1 cellular context compared by ENCODE assay signal in genomic region chr10:125816548-125816947, GRCh38.
TF ChIP-seq lines count a peak whose summit lies in the region.

No MANE protein-coding gene starts in this region.

TF ChIP-seq in K562, 482 proteins besides CTCF, POLR2A, EP300 and RAD21 (continued from another document and continues in another):
- TF ChIP-seq THRAP3 (IDR thresholded peaks at IDR 0.05; ENCODE audit: borderline replicate concordance) (no peak), ATF3 (IDR thresholded peaks at IDR 0.05) (peak; percentile 19; the same call in 1 of the 2 replicates), ATF3 (CRISPR knock-in tag; conservative IDR thresholded peaks at IDR 0.05) (no peak), CREB1 (IDR thresholded peaks at IDR 0.05) (peak; percentile 46; the same call in 1 of the 2 replicates), CREB1 (CRISPR knock-in tag; IDR thresholded peaks at IDR 0.05) (no peak), STAG1 (CRISPR knock-in tag; IDR thresholded peaks at IDR 0.05; ENCODE audit: borderline replicate concordance) (no peak), ZNF584 (CRISPR knock-in tag; IDR thresholded peaks at IDR 0.05; ENCODE audit: low read depth) (no peak), MBD2 (IDR thresholded peaks at IDR 0.05; ENCODE audit: borderline replicate concordance, low read depth) (0 out of 2 replicates have a peak, but pooled peaks have one; percentile 53), SRSF3 (IDR thresholded peaks at IDR 0.05; ENCODE audit: insufficient read depth, low read length) (no peak), NR2C2 (CRISPR knock-in tag; IDR thresholded peaks at IDR 0.05) (no peak), NR2C2 (tag; IDR thresholded peaks at IDR 0.05) (no peak), CREB5 (CRISPR knock-in tag; IDR thresholded peaks at IDR 0.05) (no peak), TCFL5 (CRISPR knock-in tag; conservative IDR thresholded peaks at IDR 0.05) (no peak), EGR1 (conservative IDR thresholded peaks at IDR 0.05) (peak; percentile 53), CREBBP (IDR thresholded peaks at IDR 0.05; ENCODE audit: low read depth, low read length) (no peak), HNRNPL (IDR thresholded peaks at IDR 0.05; ENCODE audit: low read depth, low read length) (no peak), HMGN3 (IDR thresholded peaks at IDR 0.05; ENCODE audit: borderline replicate concordance, extremely low read depth, insufficient read length, low read depth, low read length) (no peak), FOXK2 (conservative IDR thresholded peaks at IDR 0.05 in 1 of 2, IDR thresholded peaks at IDR 0.05 in 1 of 2; ENCODE audit: low read depth in 2 of 2) (peak; percentile 51 to 54), BRD9 (IDR thresholded peaks at IDR 0.05; ENCODE audit: low read depth, partially characterized antibody) (peak; percentile 40), TAF7 (tag; IDR thresholded peaks at IDR 0.05) (no peak), ILK (tag; IDR thresholded peaks at IDR 0.05; ENCODE audit: borderline replicate concordance, low read depth) (no peak), TRIM24 (IDR thresholded peaks at IDR 0.05) (peak; percentile 86 to 91), MAFK (IDR thresholded peaks at IDR 0.05; ENCODE audit: low read length) (peak; percentile 86), ARNT (IDR thresholded peaks at IDR 0.05) (peak; percentile 91 to 92), NFE2 (IDR thresholded peaks at IDR 0.05; ENCODE audit: low read depth) (peak; percentile 96), RBM14 (IDR thresholded peaks at IDR 0.05; ENCODE audit: borderline replicate concordance, insufficient read depth, low read depth, low read length) (no peak), CREB3L1 (IDR thresholded peaks at IDR 0.05; ENCODE audit: borderline replicate concordance, low read depth) (peak; percentile 28; the same call in 1 of the 2 replicates), NRF1 (conservative IDR thresholded peaks at IDR 0.05 in 1 of 2, IDR thresholded peaks at IDR 0.05 in 1 of 2) (no peak), RHOXF2B (CRISPR knock-in tag; conservative IDR thresholded peaks at IDR 0.05) (no peak), HNRNPUL1 (IDR thresholded peaks at IDR 0.05; ENCODE audit: low read length) (no peak), HOXB6 (CRISPR knock-in tag; IDR thresholded peaks at IDR 0.05; ENCODE audit: borderline replicate concordance) (no peak), C11orf30 (IDR thresholded peaks at IDR 0.05; ENCODE audit: low read depth) (peak; percentile 90), ZNF398 (CRISPR knock-in tag; IDR thresholded peaks at IDR 0.05) (no peak), ZBTB8A (IDR thresholded peaks at IDR 0.05; ENCODE audit: partially characterized antibody) (no peak), SNIP1 (IDR thresholded peaks at IDR 0.05; ENCODE audit: low read depth) (no peak), ETS2 (tag; IDR thresholded peaks at IDR 0.05; ENCODE audit: borderline replicate concordance, poor library complexity, severe bottlenecking) (no peak), CXXC5 (CRISPR knock-in tag; IDR thresholded peaks at IDR 0.05) (peak; percentile 75), ZNF311 (CRISPR knock-in tag; IDR thresholded peaks at IDR 0.05) (peak; percentile 6; the same call in 1 of the 2 replicates), ZNF263 (CRISPR knock-in tag; IDR thresholded peaks at IDR 0.05; ENCODE audit: borderline replicate concordance) (no peak), ARID2 (IDR thresholded peaks at IDR 0.05) (no peak), ZBTB26 (CRISPR knock-in tag; IDR thresholded peaks at IDR 0.05) (no peak)
- TF ChIP-seq, protein P1, sequence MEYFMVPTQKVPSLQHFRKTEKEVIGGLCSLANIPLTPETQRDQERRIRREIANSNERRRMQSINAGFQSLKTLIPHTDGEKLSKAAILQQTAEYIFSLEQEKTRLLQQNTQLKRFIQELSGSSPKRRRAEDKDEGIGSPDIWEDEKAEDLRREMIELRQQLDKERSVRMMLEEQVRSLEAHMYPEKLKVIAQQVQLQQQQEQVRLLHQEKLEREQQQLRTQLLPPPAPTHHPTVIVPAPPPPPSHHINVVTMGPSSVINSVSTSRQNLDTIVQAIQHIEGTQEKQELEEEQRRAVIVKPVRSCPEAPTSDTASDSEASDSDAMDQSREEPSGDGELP (CRISPR knock-in tag; IDR thresholded peaks at IDR 0.05; ENCODE audit: borderline replicate concordance), result no peak
- TF ChIP-seq, protein P2, sequence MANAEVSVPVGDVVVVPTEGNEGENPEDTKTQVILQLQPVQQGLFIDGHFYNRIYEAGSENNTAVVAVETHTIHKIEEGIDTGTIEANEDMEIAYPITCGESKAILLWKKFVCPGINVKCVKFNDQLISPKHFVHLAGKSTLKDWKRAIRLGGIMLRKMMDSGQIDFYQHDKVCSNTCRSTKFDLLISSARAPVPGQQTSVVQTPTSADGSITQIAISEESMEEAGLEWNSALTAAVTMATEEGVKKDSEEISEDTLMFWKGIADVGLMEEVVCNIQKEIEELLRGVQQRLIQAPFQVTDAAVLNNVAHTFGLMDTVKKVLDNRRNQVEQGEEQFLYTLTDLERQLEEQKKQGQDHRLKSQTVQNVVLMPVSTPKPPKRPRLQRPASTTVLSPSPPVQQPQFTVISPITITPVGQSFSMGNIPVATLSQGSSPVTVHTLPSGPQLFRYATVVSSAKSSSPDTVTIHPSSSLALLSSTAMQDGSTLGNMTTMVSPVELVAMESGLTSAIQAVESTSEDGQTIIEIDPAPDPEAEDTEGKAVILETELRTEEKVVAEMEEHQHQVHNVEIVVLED (CRISPR knock-in tag; IDR thresholded peaks at IDR 0.05), result no peak
- TF ChIP-seq, protein P3, sequence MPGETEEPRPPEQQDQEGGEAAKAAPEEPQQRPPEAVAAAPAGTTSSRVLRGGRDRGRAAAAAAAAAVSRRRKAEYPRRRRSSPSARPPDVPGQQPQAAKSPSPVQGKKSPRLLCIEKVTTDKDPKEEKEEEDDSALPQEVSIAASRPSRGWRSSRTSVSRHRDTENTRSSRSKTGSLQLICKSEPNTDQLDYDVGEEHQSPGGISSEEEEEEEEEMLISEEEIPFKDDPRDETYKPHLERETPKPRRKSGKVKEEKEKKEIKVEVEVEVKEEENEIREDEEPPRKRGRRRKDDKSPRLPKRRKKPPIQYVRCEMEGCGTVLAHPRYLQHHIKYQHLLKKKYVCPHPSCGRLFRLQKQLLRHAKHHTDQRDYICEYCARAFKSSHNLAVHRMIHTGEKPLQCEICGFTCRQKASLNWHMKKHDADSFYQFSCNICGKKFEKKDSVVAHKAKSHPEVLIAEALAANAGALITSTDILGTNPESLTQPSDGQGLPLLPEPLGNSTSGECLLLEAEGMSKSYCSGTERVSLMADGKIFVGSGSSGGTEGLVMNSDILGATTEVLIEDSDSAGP (CRISPR knock-in tag; IDR thresholded peaks at IDR 0.05), result no peak
- TF ChIP-seq, protein P4, sequence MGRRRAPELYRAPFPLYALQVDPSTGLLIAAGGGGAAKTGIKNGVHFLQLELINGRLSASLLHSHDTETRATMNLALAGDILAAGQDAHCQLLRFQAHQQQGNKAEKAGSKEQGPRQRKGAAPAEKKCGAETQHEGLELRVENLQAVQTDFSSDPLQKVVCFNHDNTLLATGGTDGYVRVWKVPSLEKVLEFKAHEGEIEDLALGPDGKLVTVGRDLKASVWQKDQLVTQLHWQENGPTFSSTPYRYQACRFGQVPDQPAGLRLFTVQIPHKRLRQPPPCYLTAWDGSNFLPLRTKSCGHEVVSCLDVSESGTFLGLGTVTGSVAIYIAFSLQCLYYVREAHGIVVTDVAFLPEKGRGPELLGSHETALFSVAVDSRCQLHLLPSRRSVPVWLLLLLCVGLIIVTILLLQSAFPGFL (CRISPR knock-in tag; IDR thresholded peaks at IDR 0.05), result no peak
- TF ChIP-seq, protein P5, sequence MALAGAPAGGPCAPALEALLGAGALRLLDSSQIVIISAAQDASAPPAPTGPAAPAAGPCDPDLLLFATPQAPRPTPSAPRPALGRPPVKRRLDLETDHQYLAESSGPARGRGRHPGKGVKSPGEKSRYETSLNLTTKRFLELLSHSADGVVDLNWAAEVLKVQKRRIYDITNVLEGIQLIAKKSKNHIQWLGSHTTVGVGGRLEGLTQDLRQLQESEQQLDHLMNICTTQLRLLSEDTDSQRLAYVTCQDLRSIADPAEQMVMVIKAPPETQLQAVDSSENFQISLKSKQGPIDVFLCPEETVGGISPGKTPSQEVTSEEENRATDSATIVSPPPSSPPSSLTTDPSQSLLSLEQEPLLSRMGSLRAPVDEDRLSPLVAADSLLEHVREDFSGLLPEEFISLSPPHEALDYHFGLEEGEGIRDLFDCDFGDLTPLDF (CRISPR knock-in tag; IDR thresholded peaks at IDR 0.05), result no peak
- TF ChIP-seq, protein P6, sequence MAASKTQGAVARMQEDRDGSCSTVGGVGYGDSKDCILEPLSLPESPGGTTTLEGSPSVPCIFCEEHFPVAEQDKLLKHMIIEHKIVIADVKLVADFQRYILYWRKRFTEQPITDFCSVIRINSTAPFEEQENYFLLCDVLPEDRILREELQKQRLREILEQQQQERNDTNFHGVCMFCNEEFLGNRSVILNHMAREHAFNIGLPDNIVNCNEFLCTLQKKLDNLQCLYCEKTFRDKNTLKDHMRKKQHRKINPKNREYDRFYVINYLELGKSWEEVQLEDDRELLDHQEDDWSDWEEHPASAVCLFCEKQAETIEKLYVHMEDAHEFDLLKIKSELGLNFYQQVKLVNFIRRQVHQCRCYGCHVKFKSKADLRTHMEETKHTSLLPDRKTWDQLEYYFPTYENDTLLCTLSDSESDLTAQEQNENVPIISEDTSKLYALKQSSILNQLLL (CRISPR knock-in tag; IDR thresholded peaks at IDR 0.05; ENCODE audit: borderline replicate concordance), result no peak
- TF ChIP-seq, protein P7, sequence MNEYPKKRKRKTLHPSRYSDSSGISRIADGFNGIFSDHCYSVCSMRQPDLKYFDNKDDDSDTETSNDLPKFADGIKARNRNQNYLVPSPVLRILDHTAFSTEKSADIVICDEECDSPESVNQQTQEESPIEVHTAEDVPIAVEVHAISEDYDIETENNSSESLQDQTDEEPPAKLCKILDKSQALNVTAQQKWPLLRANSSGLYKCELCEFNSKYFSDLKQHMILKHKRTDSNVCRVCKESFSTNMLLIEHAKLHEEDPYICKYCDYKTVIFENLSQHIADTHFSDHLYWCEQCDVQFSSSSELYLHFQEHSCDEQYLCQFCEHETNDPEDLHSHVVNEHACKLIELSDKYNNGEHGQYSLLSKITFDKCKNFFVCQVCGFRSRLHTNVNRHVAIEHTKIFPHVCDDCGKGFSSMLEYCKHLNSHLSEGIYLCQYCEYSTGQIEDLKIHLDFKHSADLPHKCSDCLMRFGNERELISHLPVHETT (CRISPR knock-in tag; conservative IDR thresholded peaks at IDR 0.05 in 1 of 2, IDR thresholded peaks at IDR 0.05 in 1 of 2), result 0 out of 4 replicates have a peak, but pooled peaks of 1 of the 2 experiments have one; percentile 57
- TF ChIP-seq, protein P8, sequence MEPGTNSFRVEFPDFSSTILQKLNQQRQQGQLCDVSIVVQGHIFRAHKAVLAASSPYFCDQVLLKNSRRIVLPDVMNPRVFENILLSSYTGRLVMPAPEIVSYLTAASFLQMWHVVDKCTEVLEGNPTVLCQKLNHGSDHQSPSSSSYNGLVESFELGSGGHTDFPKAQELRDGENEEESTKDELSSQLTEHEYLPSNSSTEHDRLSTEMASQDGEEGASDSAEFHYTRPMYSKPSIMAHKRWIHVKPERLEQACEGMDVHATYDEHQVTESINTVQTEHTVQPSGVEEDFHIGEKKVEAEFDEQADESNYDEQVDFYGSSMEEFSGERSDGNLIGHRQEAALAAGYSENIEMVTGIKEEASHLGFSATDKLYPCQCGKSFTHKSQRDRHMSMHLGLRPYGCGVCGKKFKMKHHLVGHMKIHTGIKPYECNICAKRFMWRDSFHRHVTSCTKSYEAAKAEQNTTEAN (CRISPR knock-in tag; IDR thresholded peaks at IDR 0.05), result no peak
